22 cellular contexts compared by ENCODE assay signal in the genomic region with DNA sequence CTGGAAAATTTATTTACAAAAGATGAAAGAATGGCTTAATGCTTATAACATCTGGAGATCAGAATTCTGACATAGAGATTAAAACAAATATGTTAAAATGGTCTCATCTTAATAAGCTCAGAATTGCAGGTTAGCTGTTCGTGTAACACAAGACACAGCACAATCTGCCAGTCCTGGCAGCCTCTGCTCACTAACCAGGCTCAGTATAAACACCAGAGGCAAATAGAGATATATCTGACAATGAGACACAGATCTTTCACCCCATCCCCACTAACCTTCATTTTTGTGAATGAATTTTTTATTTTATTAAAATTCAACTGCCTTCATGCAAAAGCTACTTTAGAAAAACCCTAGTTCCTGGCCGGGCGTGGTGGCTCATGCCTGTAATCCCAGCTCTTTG. TPM values are rescaled to one million over a fixed set of nuclear protein-coding genes. Genes with fewer than 3 reads are reported as not detected.
"Had no signal": no experiment of that assay in that cellular context is flagged by ENCODE, and none has a peak within 500 bp of the region (broad histone marks: within the 10 kb centered on the region; RNA-seq: fewer than 3 reads in every experiment).

No MANE protein-coding gene starts in this region.

- H3K36me3 Mint-ChIP-seq: mesothelial cell of epicardium; naive B cell; natural killer cell treated with Interleukin-12 subunit alpha and Interleukin-12 subunit beta and Interleukin-15 and Interleukin-18, amount 100 ng/mL, for 72 hours; stimulated activated effector memory CD8-positive, alpha-beta T cell treated with anti-CD3 and anti-CD28 coated beads, Interleukin-12 subunit alpha, Interleukin-12 subunit beta, amount 100 ng/mL, for 72 hours had no signal

- H3K27me3 Mint-ChIP-seq: dendritic cell treated with granulocyte-macrophage colony-stimulating factor and Interleukin-4, amounts not matched to agents 40 ng/mL and 50 ng/mL, for 4 days had no signal

- H3K4me3 Mint-ChIP-seq: dendritic cell treated with granulocyte-macrophage colony-stimulating factor and Interleukin-4, amounts not matched to agents 40 ng/mL and 50 ng/mL, for 4 days; endodermal cell; mesothelial cell of epicardium; naive B cell; natural killer cell treated with Interleukin-12 subunit alpha and Interleukin-12 subunit beta and Interleukin-15 and Interleukin-18, amount 100 ng/mL, for 72 hours; neural crest cell; stimulated activated effector memory CD8-positive, alpha-beta T cell treated with anti-CD3 and anti-CD28 coated beads, Interleukin-12 subunit alpha, Interleukin-12 subunit beta, amount 100 ng/mL, for 72 hours had no signal

- H3K9me3 Mint-ChIP-seq: dendritic cell treated with granulocyte-macrophage colony-stimulating factor and Interleukin-4, amounts not matched to agents 40 ng/mL and 50 ng/mL, for 4 days; endodermal cell; mesothelial cell of epicardium; neural crest cell; stimulated activated effector memory CD8-positive, alpha-beta T cell treated with anti-CD3 and anti-CD28 coated beads, Interleukin-12 subunit alpha, Interleukin-12 subunit beta, amount 100 ng/mL, for 72 hours had no signal

- DNase-seq: effector CD8-positive, alpha-beta T cell; endodermal cell; foreskin fibroblast; gastrocnemius medialis; heart left ventricle; left cardiac atrium; left lung; mesenchymal stem cell; mucosa of descending colon; naive B cell; sigmoid colon; stimulated activated CD4-positive, alpha-beta T cell treated with anti-CD3 and anti-CD28 coated beads, Interleukin-2, amount 100 ng/mL, for 24 hours; stimulated activated CD4-positive, alpha-beta T cell treated with anti-CD3 and anti-CD28 coated beads, Interleukin-4, amount 100 ng/mL, for 24 hours; stimulated activated naive CD4-positive, alpha-beta T cell treated with Interleukin-2 at 50 U/mL for 16 hours; stomach; thyroid gland; trophoblast cell had no signal

- H3K27ac Mint-ChIP-seq: dendritic cell treated with granulocyte-macrophage colony-stimulating factor and Interleukin-4, amounts not matched to agents 40 ng/mL and 50 ng/mL, for 4 days; endodermal cell; mesothelial cell of epicardium; naive B cell; natural killer cell treated with Interleukin-12 subunit alpha and Interleukin-12 subunit beta and Interleukin-15 and Interleukin-18, amount 100 ng/mL, for 72 hours; stimulated activated effector memory CD8-positive, alpha-beta T cell treated with anti-CD3 and anti-CD28 coated beads, Interleukin-12 subunit alpha, Interleukin-12 subunit beta, amount 100 ng/mL, for 72 hours had no signal

- H3K4me1 Mint-ChIP-seq: endodermal cell; naive B cell; stimulated activated effector memory CD8-positive, alpha-beta T cell treated with anti-CD3 and anti-CD28 coated beads, Interleukin-12 subunit alpha, Interleukin-12 subunit beta, amount 100 ng/mL, for 72 hours had no signal

RNA-seq across cellular contexts. Expression of a gene that starts 51.8 kb away (rescaled TPM):
- total RNA-seq: natural killer cell treated with Interleukin-12 subunit alpha and Interleukin-12 subunit beta and Interleukin-15 and Interleukin-18, amount 100 ng/mL, for 72 hours had no signal
